ENCODE assay signal across 11 cellular contexts in the genomic region with DNA sequence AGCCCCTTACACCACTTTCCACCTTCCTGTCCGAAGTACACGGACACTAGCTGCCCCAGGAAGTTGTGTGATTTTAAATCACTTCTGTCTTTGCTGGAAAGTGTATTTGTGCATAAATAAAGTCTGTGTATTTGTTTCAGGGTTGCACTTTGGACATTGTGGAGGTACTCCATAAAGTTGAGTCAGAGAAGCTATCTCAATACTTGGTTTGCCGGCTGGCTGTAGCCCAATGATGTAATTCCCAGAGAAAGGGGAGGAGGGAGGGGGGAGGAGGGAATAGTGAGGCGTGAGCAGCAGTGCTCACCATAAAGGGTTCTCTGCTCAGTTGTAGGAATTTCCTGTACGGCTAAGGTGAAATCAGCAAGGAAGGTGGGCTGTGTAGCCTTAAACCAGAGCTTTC. TPM values are rescaled to one million over a fixed set of nuclear protein-coding genes. Genes with fewer than 3 reads are reported as not detected.
DNase-seq lines count a peak whose midpoint lies in the region; ATAC-seq, FAIRE-seq and TF ChIP-seq lines count a peak whose summit lies in the region.
"Had no signal": no experiment of that assay in that cellular context is flagged by ENCODE, and none has a peak within 500 bp of the region (broad histone marks: within the 10 kb centered on the region; RNA-seq: fewer than 3 reads in every experiment).

No MANE protein-coding gene starts in this region.

- H3K36me3 ChIP-seq in mammary epithelial cell (ENCODE audit: insufficient read depth, low read length) = no peaks in the 10 kb centered on the region
- H3K36me3 ChIP-seq in keratinocyte (ENCODE audit: control insufficient read depth in 2 of 2, extremely low read depth in 1 of 2, insufficient read depth in 2 of 2, low read length in 2 of 2) = peaks cover 2 to 14% of the 10 kb centered on the region in 2 experiments

- H3K9me1 ChIP-seq in keratinocyte (ENCODE audit: control insufficient read depth, extremely low read depth, insufficient read depth, low read length) = no peaks in the 10 kb centered on the region

- H3K4me3 ChIP-seq in mammary epithelial cell (replicated peaks in 1 of 3; ENCODE audit: insufficient read depth in 1 of 3, low read depth in 2 of 3, low read length in 3 of 3) (no peak overlapping the region), keratinocyte (ENCODE audit: control insufficient read depth in 2 of 3, extremely low read depth in 1 of 3, insufficient read depth in 2 of 3, low read depth in 1 of 3, low read length in 3 of 3) (no peak overlapping the region)

- TF ChIP-seq CTCF in mammary epithelial cell (conservative IDR thresholded peaks at IDR 0.05 in 1 of 2, IDR thresholded peaks at IDR 0.05 in 1 of 2; ENCODE audit: extremely low read depth in 1 of 2, insufficient read depth in 1 of 2, low read depth in 1 of 2, low read length in 2 of 2) = no peak
- TF ChIP-seq CTCF in keratinocyte (optimal IDR thresholded peaks at IDR 0.05 in 1 of 3, IDR thresholded peaks at IDR 0.05 in 1 of 3, conservative IDR thresholded peaks at IDR 0.05 in 1 of 3; ENCODE audit: extremely low read depth in 1 of 3, insufficient read depth in 2 of 3, low read length in 3 of 3) = no peak

- H4K20me1 ChIP-seq in mammary epithelial cell (ENCODE audit: insufficient read depth, low read length) = no peaks in the 10 kb centered on the region
- H4K20me1 ChIP-seq in keratinocyte (ENCODE audit: control insufficient read depth, extremely low read depth, insufficient read depth, low read length) = no peaks in the 10 kb centered on the region

- H3K9ac ChIP-seq in mammary epithelial cell (ENCODE audit: insufficient read depth, low read length) = no peak overlapping the region
- no peak overlapping the region for H3K9ac ChIP-seq in keratinocyte (ENCODE audit: control insufficient read depth, extremely low read depth, insufficient read depth, low read length)

- no peak for FAIRE-seq in keratinocyte (lab: Jason Lieb, UNC)

- BruUV-seq in mammary epithelial cell (replicated peaks; lab: Mats Ljungman, UMichigan) = no TSS peak

- H3K4me2 ChIP-seq in mammary epithelial cell (ENCODE audit: insufficient read depth, low read depth, low read length) (peak overlapping the region; percentile 10), keratinocyte (ENCODE audit: control insufficient read depth, extremely low read depth, insufficient read depth, low read depth, low read length) (peak overlapping the region; percentile 17)

- ATAC-seq in GM18867 (IDR thresholded peaks at IDR 0.05; ENCODE audit: unreplicated experiment) (no peak), HG02678 (IDR thresholded peaks at IDR 0.05; ENCODE audit: unreplicated experiment) (no peak)

- 75% methylated on average over 4 of the region's 5 CpGs for WGBS in mammary epithelial cell (ENCODE audit: low coverage, missing lambda C conversion rate)

- intact Hi-C loops in mammary epithelial cell (cut with micrococcal nuclease) = no loop called here

- H2AFZ ChIP-seq in mammary epithelial cell (ENCODE audit: low read depth, low read length) (no peak overlapping the region), keratinocyte (ENCODE audit: control insufficient read depth, low read length) (no peak overlapping the region)

- H3K27ac ChIP-seq in mammary epithelial cell (ENCODE audit: insufficient read depth, low read depth, low read length) (peak overlapping the region; percentile 61), keratinocyte (ENCODE audit: control insufficient read depth, insufficient read depth, low read length) (peak overlapping the region; percentile 64)

- H3K9me3 ChIP-seq in mammary epithelial cell (replicated peaks; ENCODE audit: insufficient read depth, low read length) (no peaks in the 10 kb centered on the region), keratinocyte (ENCODE audit: control insufficient read depth, low read depth, low read length) (no peaks in the 10 kb centered on the region)

- in situ Hi-C loops in mammary epithelial cell (cut with MboI; ENCODE audit: low sequenced_read_pairs in 2 of 2) = no loop called here

- dilution Hi-C loops in mammary epithelial cell (cut with HindIII; ENCODE audit: low sequenced_read_pairs) (no loop called here), keratinocyte (cut with MboI; ENCODE audit: extremely low pct_ligation_motif_present, low sequenced_read_pairs) (no loop called here)

- DNase-seq in HuH-7 (ENCODE audit: low spot score) (peak; percentile 17), mammary epithelial cell (peak; percentile 53), keratinocyte (ENCODE audit: low read depth, low spot score) (no peak), stromal cell of bone marrow (ENCODE audit: low read depth) (peak; percentile 40), NCI-H82 (lab: John Stamatoyannopoulos, UW) (no peak), NCI-H1930 (lab: John Stamatoyannopoulos, UW) (no peak)
- DNase-seq: activated CD4-positive, alpha-beta memory T cell treated with anti-CD3 and anti-CD28 coated beads for 36 hours; NCI-H187 treated with DMSO at 0.1 percent for 48 hours had no signal

- CTCF ChIA-PET in mammary epithelial cell (lab: Charles Lee; ENCODE audit: low non-redundant PET) = no interaction called here

- H3K27me3 ChIP-seq in mammary epithelial cell (ENCODE audit: insufficient read depth, low read length) = no peaks in the 10 kb centered on the region
- H3K27me3 ChIP-seq in keratinocyte (ENCODE audit: control insufficient read depth, extremely low read depth, insufficient read depth, low read length) = no peaks in the 10 kb centered on the region

- H3K79me2 ChIP-seq in mammary epithelial cell (ENCODE audit: insufficient read depth, low read length) = peaks cover 4% of the 10 kb centered on the region
- H3K79me2 ChIP-seq in keratinocyte (ENCODE audit: control insufficient read depth, insufficient read depth, low read length) = peaks cover 1% of the 10 kb centered on the region

- peaks cover 32% of the 10 kb centered on the region for H3K4me1 ChIP-seq in mammary epithelial cell (ENCODE audit: insufficient read depth, low read length)
- H3K4me1 ChIP-seq in keratinocyte (ENCODE audit: control insufficient read depth, extremely low read depth, insufficient read depth, low read length) = peaks cover 28% of the 10 kb centered on the region

RNA-seq across cellular contexts. Expression of gene APEX2, which starts 7.5 kb away (rescaled TPM):
- total RNA-seq in mammary epithelial cell = 10 to 100 TPM in 1 of 2 donors, 1 to 10 TPM in 1; 7.3 to 22.3 TPM
- polyA plus RNA-seq in mammary epithelial cell (33.0 TPM), keratinocyte (28.0 to 29.0 TPM (median 28.9 TPM) in 3 replicates)
- polyA minus RNA-seq in mammary epithelial cell (25.2 TPM), keratinocyte (21.7 to 29.3 TPM (median 26.1 TPM) in 3 replicates)
- 5.3 TPM for polyA plus RNA-seq in keratinocyte (2011; ENCODE audit: low read depth)
- 15.3 and 20.5 TPM in 2 replicates for polyA plus RNA-seq in keratinocyte (2011; cell fraction: cytosol; rRNA removed)
- 21.5 and 23.1 TPM in 2 replicates for polyA plus RNA-seq in keratinocyte (2011; cell fraction: nucleus; rRNA removed)
- 14.5 and 21.1 TPM in 2 replicates for polyA plus RNA-seq in keratinocyte (2012; ENCODE audit: low replicate concordance)
- polyA minus RNA-seq in keratinocyte (2011; cell fraction: cytosol; rRNA and poly(A)+ RNA removed) = 24.4 TPM
- polyA minus RNA-seq in keratinocyte (2011; cell fraction: nucleus; rRNA and poly(A)+ RNA removed) = 10.8 and 17.8 TPM in 2 replicates

RNA-seq across cellular contexts. Expression of gene PFKFB1, which starts 13.6 kb away (rescaled TPM):
- under 1 TPM; 0.17 to 0.40 TPM for total RNA-seq in mammary epithelial cell
- polyA plus RNA-seq in mammary epithelial cell = 0.18 TPM
- not detected for polyA minus RNA-seq in mammary epithelial cell
- polyA plus RNA-seq in keratinocyte = 0.23 to 0.41 TPM (median 0.33 TPM) in 3 replicates
- 0.26 TPM for polyA plus RNA-seq in keratinocyte (2011; ENCODE audit: low read depth)
- 0.26 and 0.29 TPM in 2 replicates for polyA plus RNA-seq in keratinocyte (2011; cell fraction: cytosol; rRNA removed)
- polyA plus RNA-seq in keratinocyte (2011; cell fraction: nucleus; rRNA removed) = 0.61 and 0.84 TPM in 2 replicates
- polyA plus RNA-seq in keratinocyte (2012; ENCODE audit: low replicate concordance) = 0.14 and 0.20 TPM in 2 replicates
- polyA minus RNA-seq in keratinocyte = 0.29 to 0.59 TPM in 2 of 3 replicates, not detected in the other
- polyA minus RNA-seq in keratinocyte (2011; cell fraction: cytosol; rRNA and poly(A)+ RNA removed) = not detected
- polyA minus RNA-seq in keratinocyte (2011; cell fraction: nucleus; rRNA and poly(A)+ RNA removed) = 0.47 TPM in 1 of 2 replicates, not detected in the other
- total RNA-seq: SK-MEL-5 had no signal

RNA-seq across cellular contexts. Expression of gene ALAS2, which starts 23.1 kb away (rescaled TPM):
- not detected for total RNA-seq in mammary epithelial cell
- polyA plus RNA-seq in mammary epithelial cell (not detected), keratinocyte (not detected in 3 replicates)
- polyA minus RNA-seq in mammary epithelial cell (not detected), keratinocyte (not detected in 3 replicates)
- not detected for polyA plus RNA-seq in keratinocyte (2011; ENCODE audit: low read depth)
- polyA plus RNA-seq in keratinocyte (2011; cell fraction: cytosol; rRNA removed) = not detected in 2 replicates
- not detected in 2 replicates for polyA plus RNA-seq in keratinocyte (2011; cell fraction: nucleus; rRNA removed)
- not detected in 2 replicates for polyA plus RNA-seq in keratinocyte (2012; ENCODE audit: low replicate concordance)
- polyA minus RNA-seq in keratinocyte (2011; cell fraction: cytosol; rRNA and poly(A)+ RNA removed) = not detected
- not detected in 2 replicates for polyA minus RNA-seq in keratinocyte (2011; cell fraction: nucleus; rRNA and poly(A)+ RNA removed)
- total RNA-seq: activated CD4-positive, alpha-beta memory T cell treated with anti-CD3 and anti-CD28 coated beads for 36 hours; SK-MEL-5 had no signal

Comparison
In these comparisons a context has a peak if more than half of its experiments do, and no peak if none do; other contexts are left out.
1. DNase-seq: peak in HuH-7 (single experiment), mammary epithelial cell (single experiment) and stromal cell of bone marrow (single experiment); none in keratinocyte (single experiment), NCI-H82 (single experiment) and NCI-H1930 (0 of 2).